Comparison of ENCODE assay signal across 9 cellular contexts in genomic region chr12:101792046-101792931, GRCh38. TPM values are rescaled to one million over a fixed set of nuclear protein-coding genes. Genes with fewer than 3 reads are reported as not detected.
A peak's percentile ranks its signal among the peaks of the same experiment; 100 is the strongest.
DNase-seq lines count a peak whose midpoint lies in the region; TF ChIP-seq lines count a peak whose summit lies in the region.
"Had no signal": no experiment of that assay in that cellular context is flagged by ENCODE, and none has a peak within 500 bp of the region (broad histone marks: within the 10 kb centered on the region; RNA-seq: fewer than 3 reads in every experiment).

No MANE protein-coding gene starts in this region.

- POLR2A ChIA-PET in Caco-2 (lab: Charles Lee), result no interaction called here

- intact Hi-C loops in Caco-2 (cut with micrococcal nuclease; ENCODE audit: unreplicated experiment) (loop anchor here (1.0 kb wide), 2 partner anchors 39 to 47 kb away; no protein-coding TSS in a partner anchor), ascending aorta (cut with DNase I) (no loop called here)

- H3K27ac Mint-ChIP-seq in Caco-2 (ENCODE audit: unreplicated experiment), result no peak overlapping the region
- H3K27ac Mint-ChIP-seq in chondrocyte (ENCODE audit: unreplicated experiment), result no peak overlapping the region

- no peak overlapping the region for H3K4me3 ChIP-seq in Caco-2 (ENCODE audit: low read depth, low read length)
- no peak overlapping the region for H3K4me3 ChIP-seq in Loucy (ENCODE audit: low read length, poor library complexity, severe bottlenecking)
- H3K4me3 ChIP-seq in mesendoderm (ENCODE audit: low read length), result no peak overlapping the region
- no peak overlapping the region for H3K4me3 ChIP-seq in ascending aorta

- H3K4me2 ChIP-seq in Loucy (ENCODE audit: low read depth, low read length, poor library complexity, severe bottlenecking) (no peak overlapping the region), mesendoderm (ENCODE audit: low read length) (no peak overlapping the region)

- WGBS in mesendoderm (ENCODE audit: extremely low coverage, insufficient coverage, low lambda C conversion rate), result no CpG with 5 or more reads among the region's 6 CpGs

- no peak overlapping the region for H2BK120ac ChIP-seq in mesendoderm (ENCODE audit: low read depth, low read length)

- no peak overlapping the region for H2AK5ac ChIP-seq in mesendoderm (ENCODE audit: low read length)

- no peaks in the 10 kb centered on the region for H4K20me1 ChIP-seq in Loucy (ENCODE audit: insufficient read depth, low read length, poor library complexity, severe bottlenecking)

- H3K56ac ChIP-seq in mesendoderm (ENCODE audit: low read length), result no peak overlapping the region

- no peak overlapping the region for H3K23ac ChIP-seq in mesendoderm (ENCODE audit: low read length)

- no peak overlapping the region for H3K9ac ChIP-seq in Loucy (ENCODE audit: low read depth, low read length, poor library complexity, severe bottlenecking)
- H3K9ac ChIP-seq in mesendoderm (ENCODE audit: low read length), result no peak overlapping the region

- no peak overlapping the region for H4K5ac ChIP-seq in mesendoderm (ENCODE audit: low read length)

- peak; percentile 14 to 55 for DNase-seq in Caco-2
- no peak for DNase-seq in chondrocyte (ENCODE audit: low spot score)
- peak; percentile 70 for DNase-seq in mesendoderm
- DNase-seq in stimulated activated naive CD4-positive, alpha-beta T cell treated with Interleukin-2 at 50 U/mL for 16 hours (lab: John Stamatoyannopoulos, UW), result no peak
- no peak for DNase-seq in anterior cingulate cortex (lab: John Stamatoyannopoulos, UW)
- DNase-seq in OCI-M2 (lab: John Stamatoyannopoulos, UW; ENCODE audit: unreplicated experiment), result no peak
- DNase-seq in ascending aorta (ENCODE audit: low spot score in 2 of 2), result no peak

- H4K8ac ChIP-seq in mesendoderm (ENCODE audit: low read depth, low read length), result no peak overlapping the region

- H3K4me3 Mint-ChIP-seq in Caco-2 (ENCODE audit: unreplicated experiment), result no peak overlapping the region
- H3K4me3 Mint-ChIP-seq in chondrocyte (ENCODE audit: unreplicated experiment), result no peak overlapping the region

- peaks cover 12% of the 10 kb centered on the region; the same call in 1 of the 2 replicates for H3K4me1 ChIP-seq in Caco-2
- no peaks in the 10 kb centered on the region for H3K4me1 ChIP-seq in Loucy (ENCODE audit: insufficient read depth, low read length, poor library complexity, severe bottlenecking)
- H3K4me1 ChIP-seq in mesendoderm (ENCODE audit: control insufficient read depth, low read depth, low read length), result peaks cover 2% of the 10 kb centered on the region
- H3K4me1 ChIP-seq in ascending aorta, result no peaks in the 10 kb centered on the region

- H3K4me1 Mint-ChIP-seq in Caco-2 (ENCODE audit: low read depth, unreplicated experiment) (peaks cover 16% of the 10 kb centered on the region), chondrocyte (ENCODE audit: low read depth) (peaks cover 4% of the 10 kb centered on the region)

- no TSS peak for BruUV-seq in Caco-2 (replicated peaks; lab: Mats Ljungman, UMichigan)

- H3K27me3 Mint-ChIP-seq in Caco-2 (ENCODE audit: insufficient read depth, unreplicated experiment) (no peaks in the 10 kb centered on the region), chondrocyte (ENCODE audit: low read depth) (no peaks in the 10 kb centered on the region)

- CTCF ChIA-PET in Caco-2 (lab: Charles Lee), result interaction anchor here (0.5 to 1.7 kb wide), 6 partner anchors 12 to 260 kb away, joined by 3 to 9 read pairs (median 4); partner anchors contain the start of gene GNPTAB

- no peaks in the 10 kb centered on the region for H3F3A ChIP-seq in Loucy (ENCODE audit: low read depth)

- no peaks in the 10 kb centered on the region; the same call in 1 of the 2 replicates for H3K36me3 ChIP-seq in Caco-2 (ENCODE audit: control insufficient read depth, insufficient read depth, low read length)
- H3K36me3 ChIP-seq in Loucy (ENCODE audit: insufficient read depth, low read length), result peaks cover 52% of the 10 kb centered on the region; the same call in 1 of the 2 replicates
- no peaks in the 10 kb centered on the region for H3K36me3 ChIP-seq in mesendoderm (ENCODE audit: control insufficient read depth, insufficient read depth, low read length)
- H3K36me3 ChIP-seq in ascending aorta, result peaks cover 5 to 11% of the 10 kb centered on the region in 2 donors

- H3K27me3 ChIP-seq in Caco-2 (replicated peaks; ENCODE audit: control insufficient read depth, insufficient read depth, low read length) (no peaks in the 10 kb centered on the region), Loucy (ENCODE audit: insufficient read depth, low read length, poor library complexity, severe bottlenecking) (no peaks in the 10 kb centered on the region), mesendoderm (ENCODE audit: insufficient read depth, low read length, poor library complexity) (no peaks in the 10 kb centered on the region), ascending aorta (no peaks in the 10 kb centered on the region)

- H3K79me2 ChIP-seq in Loucy (ENCODE audit: insufficient read depth, low read length) (peaks cover 10% of the 10 kb centered on the region; the same call in 1 of the 2 replicates), mesendoderm (ENCODE audit: control insufficient read depth, insufficient read depth, low read length) (no peaks in the 10 kb centered on the region)

- no peak overlapping the region for H2BK15ac ChIP-seq in mesendoderm (replicated peaks; ENCODE audit: low read depth)

- H3K9me3 ChIP-seq in Caco-2, result no peaks in the 10 kb centered on the region
- no peaks in the 10 kb centered on the region for H3K9me3 ChIP-seq in Loucy (ENCODE audit: insufficient read depth, low read depth, low read length)
- no peaks in the 10 kb centered on the region for H3K9me3 ChIP-seq in ascending aorta

- no peak overlapping the region for H3K4ac ChIP-seq in mesendoderm (ENCODE audit: low read depth, low read length)

- no peak overlapping the region for H2AFZ ChIP-seq in Loucy (ENCODE audit: low read length)

- H3K9me2 ChIP-seq in Loucy (replicated peaks; ENCODE audit: low read depth, low read length), result no peaks in the 10 kb centered on the region

- no peaks in the 10 kb centered on the region for H3K9me3 Mint-ChIP-seq in Caco-2 (ENCODE audit: unreplicated experiment)
- no peaks in the 10 kb centered on the region for H3K9me3 Mint-ChIP-seq in chondrocyte (ENCODE audit: low read depth)

- peak in 1 of 2 experiments; percentile 44 for TF ChIP-seq CTCF in Caco-2 (IDR thresholded peaks at IDR 0.05; ENCODE audit: insufficient read depth in 1 of 2, low read depth in 1 of 2, low read length in 1 of 2, severe bottlenecking in 1 of 2, unreplicated experiment in 1 of 2)
- TF ChIP-seq CTCF in Loucy (conservative IDR thresholded peaks at IDR 0.05; ENCODE audit: low read length), result peak; percentile 57
- peak; percentile 53 for TF ChIP-seq CTCF in chondrocyte (IDR thresholded peaks at IDR 0.05)
- peak in 1 of 3 experiments; percentile 32 for TF ChIP-seq CTCF in ascending aorta (IDR thresholded peaks at IDR 0.05)

- H3K79me1 ChIP-seq in mesendoderm (ENCODE audit: low read length), result no peaks in the 10 kb centered on the region

- no peaks in the 10 kb centered on the region for H3K36me3 Mint-ChIP-seq in Caco-2 (ENCODE audit: insufficient read depth, unreplicated experiment)
- H3K36me3 Mint-ChIP-seq in chondrocyte (ENCODE audit: low read depth), result peaks cover 13% of the 10 kb centered on the region

- H3K18ac ChIP-seq in mesendoderm (ENCODE audit: low read length), result no peak overlapping the region

- no peak overlapping the region for H2BK5ac ChIP-seq in mesendoderm (ENCODE audit: low read length)

- H3K27ac ChIP-seq in mesendoderm (ENCODE audit: low read depth, low read length) (no peak overlapping the region), ascending aorta (no peak overlapping the region)

RNA-seq across cellular contexts. Expression of gene GNPTAB, which starts 38.5 kb away (rescaled TPM):
- 33.1 and 39.1 TPM in 2 replicates for total RNA-seq in Caco-2 (2022)
- total RNA-seq in chondrocyte, result 25.9 to 28.8 TPM (median 27.8 TPM) in 3 replicates
- 14.7 TPM for polyA plus RNA-seq in mesendoderm (2013, experiment 1 of 2)
- 15.2 TPM for polyA plus RNA-seq in mesendoderm (2013, experiment 2 of 2)
- total RNA-seq in ascending aorta, result 9.5 TPM

RNA-seq across cellular contexts. Expression of gene SYCP3, which starts 53.0 kb away (rescaled TPM):
- total RNA-seq in Caco-2 (2022) (0.16 TPM in 1 of 2 replicates, not detected in the other), chondrocyte (0.05 TPM in 1 of 3 replicates, not detected in the others), ascending aorta (not detected)
- polyA plus RNA-seq in mesendoderm (2013, experiment 1 of 2), result 0.08 TPM
- polyA plus RNA-seq in mesendoderm (2013, experiment 2 of 2), result 0.06 TPM
- total RNA-seq: glomerular endothelial cell had no signal

Comparison
In these comparisons a context has a peak if more than half of its experiments do, and no peak if none do; other contexts are left out.
1. DNase-seq: peak in Caco-2 (2 of 2) and mesendoderm (single experiment); none in chondrocyte (single experiment), stimulated activated naive CD4-positive, alpha-beta T cell treated with Interleukin-2 at 50 U/mL for 16 hours (single experiment), anterior cingulate cortex (0 of 58), OCI-M2 (single experiment) and ascending aorta (0 of 2).